10 cellular contexts compared by ENCODE assay signal in genomic region chr16:23188911-23189310, GRCh38. TPM values are rescaled to one million over a fixed set of nuclear protein-coding genes. Genes with fewer than 3 reads are reported as not detected.
"Had no signal": no experiment of that assay in that cellular context is flagged by ENCODE, and none has a peak within 500 bp of the region (broad histone marks: within the 10 kb centered on the region; RNA-seq: fewer than 3 reads in every experiment).

No MANE protein-coding gene starts in this region.

- H3K9me3 ChIP-seq: HAP-1 had no signal

- H3K36me3 ChIP-seq: HAP-1 had no signal

- H3K4me3 ChIP-seq: GM23248, HAP-1, K562 had no signal

- FAIRE-seq: K562 had no signal

- H3K9ac ChIP-seq: GM23248 had no signal

- H3K27ac ChIP-seq: GM23248, HL-60 had no signal

- DNase-seq: GM23248, GOT3, H7, HFFc6, IMR-90 had no signal

- H3K4me1 ChIP-seq: HAP-1 had no signal

- H2AFZ ChIP-seq: GM23248 had no signal

RNA-seq across cellular contexts. Expression of gene SCNN1G, which starts 6.4 kb away (rescaled TPM):
- total RNA-seq: GM23248, H4, HFFc6, HT1080, IMR-90, K562 had no signal
- polyA plus RNA-seq: GM23248, IMR-90, K562 had no signal
